1 cellular context compared by ENCODE assay signal in the genomic region with DNA sequence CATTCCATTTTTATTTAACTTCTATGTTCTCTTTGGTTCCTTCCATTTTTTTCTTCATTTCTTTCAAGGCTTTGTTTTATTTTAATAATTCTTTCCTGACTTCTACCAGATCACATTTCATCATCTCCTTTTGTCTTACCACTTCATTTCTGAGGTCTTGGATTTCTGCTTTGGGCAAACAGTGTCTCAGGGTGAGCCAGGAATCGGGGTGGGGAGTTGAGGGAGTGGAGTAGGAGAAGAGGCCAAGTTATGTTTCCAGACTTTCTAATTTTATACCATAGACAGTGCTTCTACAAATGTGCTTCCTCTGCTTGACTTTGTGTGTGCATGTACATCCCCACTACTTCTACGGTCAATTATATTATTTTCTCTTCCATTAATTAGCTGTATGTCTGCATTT.
TF ChIP-seq lines count a peak whose summit lies in the region.

No MANE protein-coding gene starts in this region.

TF ChIP-seq in IMR-90, 13 proteins besides CTCF, POLR2A, EP300 and RAD21 (continued from another document):
- no peak for TF ChIP-seq BHLHE40 (IDR thresholded peaks at IDR 0.05; ENCODE audit: low read depth, low read length)
